16 cellular contexts compared by ENCODE assay signal in the genomic region with DNA sequence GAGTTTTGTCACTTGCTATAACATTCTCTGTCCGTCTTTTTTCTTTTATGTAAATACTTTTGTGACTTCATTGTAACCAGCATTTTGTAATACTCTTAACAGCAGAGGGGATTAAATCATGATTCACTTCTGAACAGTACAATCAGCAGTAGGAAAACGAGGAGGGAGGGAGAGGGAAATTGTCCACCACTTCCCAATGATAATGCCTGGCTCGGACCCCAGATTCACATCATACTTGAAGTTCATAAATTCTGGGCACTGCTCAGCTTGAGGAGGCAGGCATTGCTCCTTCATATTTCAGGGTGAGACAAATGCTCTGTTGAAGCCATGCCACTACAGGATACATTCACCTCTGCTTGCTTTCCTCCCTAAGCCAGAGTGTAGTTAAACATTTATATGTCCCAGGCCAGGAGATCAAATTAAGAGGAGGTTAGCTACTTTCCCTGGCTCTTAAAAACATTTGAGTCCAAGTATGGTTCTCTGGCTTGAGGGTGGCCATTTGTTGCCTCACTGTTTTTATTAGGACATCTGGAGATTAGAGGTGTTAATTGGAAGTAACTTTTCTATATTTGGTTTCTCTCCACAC.
"Had no signal": no experiment of that assay in that cellular context is flagged by ENCODE, and none has a peak within 500 bp of the region (broad histone marks: within the 10 kb centered on the region; RNA-seq: fewer than 3 reads in every experiment).

No MANE protein-coding gene starts in this region.

- H3K9me3 Mint-ChIP-seq: activated CD4-positive, alpha-beta memory T cell treated with anti-CD3 and anti-CD28 coated beads, Interleukin-2, amount 10 ng/mL, durations not matched to agents 7 days and 5 days; activated T-cell treated with anti-CD3 and anti-CD28 coated beads, Interleukin-2, amount 50 U/mL, for 72 hours; central memory CD8-positive, alpha-beta T cell; naive B cell had no signal

- H3K4me3 ChIP-seq: ascending aorta, heart left ventricle, lower lobe of right lung, transverse colon had no signal

- H3K4me1 Mint-ChIP-seq: activated CD4-positive, alpha-beta memory T cell treated with anti-CD3 and anti-CD28 coated beads, Interleukin-2, amount 10 ng/mL, durations not matched to agents 7 days and 5 days; activated CD4-positive, alpha-beta T cell treated with anti-CD3 and anti-CD28 coated beads for 36 hours; central memory CD8-positive, alpha-beta T cell had no signal

- H3K4me3 Mint-ChIP-seq: activated CD4-positive, alpha-beta memory T cell treated with anti-CD3 and anti-CD28 coated beads, Interleukin-2, amount 10 ng/mL, durations not matched to agents 7 days and 5 days; activated CD4-positive, alpha-beta T cell treated with anti-CD3 and anti-CD28 coated beads for 36 hours; activated T-cell treated with anti-CD3 and anti-CD28 coated beads, Interleukin-2, amount 50 U/mL, for 72 hours; central memory CD8-positive, alpha-beta T cell; naive B cell had no signal

- ATAC-seq: activated CD4-positive, alpha-beta T cell treated with anti-CD3 and anti-CD28 coated beads for 36 hours; activated T-cell treated with anti-CD3 and anti-CD28 coated beads, Interleukin-2, amount 50 U/mL, for 72 hours; lower lobe of right lung had no signal

- DNase-seq: activated CD4-positive, alpha-beta memory T cell treated with anti-CD3 and anti-CD28 coated beads, Interleukin-2, amount 10 ng/mL, durations not matched to agents 7 days and 5 days; activated CD4-positive, alpha-beta T cell treated with anti-CD3 and anti-CD28 coated beads for 36 hours; activated gamma-delta T cell treated with Interleukin-2 at 50 U/mL for 16 hours; activated T-cell treated with anti-CD3 and anti-CD28 coated beads, Interleukin-2, amount 50 U/mL, for 72 hours; cortex of kidney; effector CD8-positive, alpha-beta T cell; lower lobe of right lung; naive B cell; stimulated activated CD4-positive, alpha-beta T cell treated with anti-CD3 and anti-CD28 coated beads, Interleukin-12 subunit alpha, Interleukin-12 subunit beta, amount 100 ng/mL, for 4 hours; stimulated activated naive CD4-positive, alpha-beta T cell; substantia nigra; transverse colon had no signal

- H3K27me3 Mint-ChIP-seq: activated CD4-positive, alpha-beta memory T cell treated with anti-CD3 and anti-CD28 coated beads, Interleukin-2, amount 10 ng/mL, durations not matched to agents 7 days and 5 days; activated CD4-positive, alpha-beta T cell treated with anti-CD3 and anti-CD28 coated beads for 36 hours; central memory CD8-positive, alpha-beta T cell; naive B cell; progenitor cell of endocrine pancreas had no signal

- H3K27ac Mint-ChIP-seq: activated CD4-positive, alpha-beta memory T cell treated with anti-CD3 and anti-CD28 coated beads, Interleukin-2, amount 10 ng/mL, durations not matched to agents 7 days and 5 days; activated CD4-positive, alpha-beta T cell treated with anti-CD3 and anti-CD28 coated beads for 36 hours; activated T-cell treated with anti-CD3 and anti-CD28 coated beads, Interleukin-2, amount 50 U/mL, for 72 hours; naive B cell; progenitor cell of endocrine pancreas had no signal
